ENCODE assay signal across 27 cellular contexts in the genomic region with DNA sequence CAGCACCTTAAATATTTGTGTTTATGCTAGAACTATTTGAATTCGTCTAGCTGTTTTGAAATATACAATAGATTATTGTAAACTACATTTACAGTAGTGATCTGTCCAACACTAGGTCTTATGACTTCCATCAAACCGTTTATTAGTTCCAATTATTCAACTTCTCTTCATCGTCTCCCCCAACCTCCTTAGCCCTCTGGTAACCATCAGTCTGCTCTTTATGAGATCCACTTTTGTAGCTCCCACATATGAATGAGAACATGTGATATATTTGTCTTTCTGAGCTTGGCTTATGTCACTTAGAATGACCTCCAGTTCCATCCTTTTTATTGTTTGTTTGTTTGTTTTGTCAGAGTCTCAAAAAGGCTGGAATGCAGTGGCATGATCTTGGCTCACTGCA.
"Had no signal": no experiment of that assay in that cellular context is flagged by ENCODE, and none has a peak within 500 bp of the region (broad histone marks: within the 10 kb centered on the region; RNA-seq: fewer than 3 reads in every experiment).

No MANE protein-coding gene starts in this region.

- H3K4me3 ChIP-seq: breast epithelium, MG63, Peyer's patch had no signal

- H3K36me3 ChIP-seq: breast epithelium, MG63, Peyer's patch had no signal

- H3K27ac ChIP-seq: breast epithelium, KMS-11, RWPE1, VCaP had no signal

- H3K9ac ChIP-seq: KMS-11 had no signal

- DNase-seq: activated CD4-positive, alpha-beta T cell treated with anti-CD3 and anti-CD28 coated beads for 4 hours; activated CD8-positive, alpha-beta memory T cell treated with anti-CD3 and anti-CD28 coated beads, Interleukin-2, amount 50 U/mL, for 4 hours; activated CD8-positive, alpha-beta T cell treated with anti-CD3 and anti-CD28 coated beads for 36 hours; activated naive CD4-positive, alpha-beta T cell treated with anti-CD3 and anti-CD28 coated beads, Interleukin-2, amount 50 U/mL, for 16 hours; activated naive CD8-positive, alpha-beta T cell treated with anti-CD3 and anti-CD28 coated beads, Interleukin-2, amount 10 ng/mL, durations not matched to agents 7 days and 5 days; activated T-cell treated with anti-CD3 and anti-CD28 coated beads, Interleukin-2, amount 50 U/mL, for 72 hours; aorta; central memory CD4-positive, alpha-beta T cell; MG63; MV-4-11; NCI-H1092 treated with DMSO at 0.1 percent for 48 hours; NCI-H1417 treated with DMSO at 0.1 percent for 48 hours; NCI-H1694; NCI-H2029; NCI-H345; NCI-H510A; NCI-H526 treated with DMSO at 0.1 percent for 48 hours; NCI-H82; OCI-M1; Peyer's patch; SHP77; T-helper 1 cell had no signal

- H3K4me2 ChIP-seq: KMS-11 had no signal

- ATAC-seq: activated CD4-positive, CD25-positive, alpha-beta regulatory T cell treated with anti-CD3 and anti-CD28 coated beads, Interleukin-2, amount 50 U/mL, for 24 hours; activated CD8-positive, alpha-beta T cell treated with anti-CD3 and anti-CD28 coated beads for 36 hours; activated T-cell treated with anti-CD3 and anti-CD28 coated beads, Interleukin-2, amount 50 U/mL, for 72 hours had no signal

- H3K27me3 ChIP-seq: breast epithelium, MG63, Peyer's patch had no signal

- H3K9me3 ChIP-seq: Peyer's patch had no signal

- H3K27ac Mint-ChIP-seq: activated CD8-positive, alpha-beta T cell treated with anti-CD3 and anti-CD28 coated beads for 36 hours; activated naive CD8-positive, alpha-beta T cell treated with anti-CD3 and anti-CD28 coated beads, Interleukin-2, amount 10 ng/mL, durations not matched to agents 7 days and 5 days; activated T-cell treated with anti-CD3 and anti-CD28 coated beads, Interleukin-2, amount 50 U/mL, for 72 hours had no signal

- H3K4me3 Mint-ChIP-seq: activated CD8-positive, alpha-beta T cell treated with anti-CD3 and anti-CD28 coated beads for 36 hours; activated naive CD8-positive, alpha-beta T cell treated with anti-CD3 and anti-CD28 coated beads, Interleukin-2, amount 10 ng/mL, durations not matched to agents 7 days and 5 days; activated T-cell treated with anti-CD3 and anti-CD28 coated beads, Interleukin-2, amount 50 U/mL, for 72 hours had no signal

- H3K27me3 Mint-ChIP-seq: activated CD8-positive, alpha-beta T cell treated with anti-CD3 and anti-CD28 coated beads for 36 hours; activated naive CD8-positive, alpha-beta T cell treated with anti-CD3 and anti-CD28 coated beads, Interleukin-2, amount 10 ng/mL, durations not matched to agents 7 days and 5 days had no signal
